2 cellular contexts compared by ENCODE assay signal in genomic region chr7:2611921-2612320, GRCh38.
TF ChIP-seq lines count a peak whose summit lies in the region.

No MANE protein-coding gene starts in this region.

TF ChIP-seq in WTC11, 78 proteins besides CTCF, POLR2A, EP300 and RAD21:
- no peak for TF ChIP-seq SMAD4 (CRISPR knock-in tag; IDR thresholded peaks at IDR 0.05)
- TF ChIP-seq AFF4 (CRISPR knock-in tag; IDR thresholded peaks at IDR 0.05; ENCODE audit: borderline replicate concordance) = no peak
- no peak for TF ChIP-seq GRHL2 (CRISPR knock-in tag; IDR thresholded peaks at IDR 0.05; ENCODE audit: insufficient replicate concordance, severe bottlenecking)
- TF ChIP-seq HMGA2 (CRISPR knock-in tag; IDR thresholded peaks at IDR 0.05) = no peak

TF ChIP-seq in H1, 55 proteins besides CTCF, POLR2A, EP300 and RAD21:
- no peak for TF ChIP-seq RNF2 (IDR thresholded peaks at IDR 0.05; ENCODE audit: borderline replicate concordance, low read depth, low read length, missing control alignments, poor library complexity, severe bottlenecking)
- no peak for TF ChIP-seq PHF8 (conservative IDR thresholded peaks at IDR 0.05; ENCODE audit: low read depth, low read length)
- no peak for TF ChIP-seq CHD7 (IDR thresholded peaks at IDR 0.05; ENCODE audit: insufficient replicate concordance, low read length)
- TF ChIP-seq CHD2 (IDR thresholded peaks at IDR 0.05; ENCODE audit: low read length) = no peak
- TF ChIP-seq CREB1 (IDR thresholded peaks at IDR 0.05) = no peak
- no peak for TF ChIP-seq YY1 (IDR thresholded peaks at IDR 0.05; ENCODE audit: low read depth, low read length)
- TF ChIP-seq SRF (IDR thresholded peaks at IDR 0.05; ENCODE audit: low read depth, low read length) = no peak
- no peak for TF ChIP-seq EZH2 (IDR thresholded peaks at IDR 0.05; ENCODE audit: low read depth, low read length, severe bottlenecking)
TF ChIP-seq in H1: peak in this region for 0.
